ENCODE assay signal across 12 cellular contexts in the genomic region with DNA sequence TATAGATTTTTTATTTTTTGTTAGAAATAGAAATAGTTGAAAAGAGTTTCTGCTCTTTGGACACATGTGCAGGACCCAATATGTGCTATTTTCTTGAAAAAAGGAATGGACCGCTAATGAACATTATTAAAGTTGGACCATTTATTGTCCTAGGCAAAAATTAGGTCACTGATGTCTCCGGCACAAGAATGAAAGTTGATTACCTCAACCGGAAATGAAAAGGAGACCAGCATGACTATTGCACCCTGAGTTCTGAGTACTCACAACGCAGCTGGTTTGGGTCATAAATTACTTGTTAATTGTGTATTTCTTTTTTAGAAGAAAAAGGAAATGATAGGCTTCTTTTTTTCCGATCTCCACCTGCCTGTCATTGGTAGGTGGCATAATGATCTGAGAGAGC.
DNase-seq lines count a peak whose midpoint lies in the region; ATAC-seq and FAIRE-seq lines count a peak whose summit lies in the region.
"Had no signal": no experiment of that assay in that cellular context is flagged by ENCODE, and none has a peak within 500 bp of the region (broad histone marks: within the 10 kb centered on the region; RNA-seq: fewer than 3 reads in every experiment).

No MANE protein-coding gene starts in this region.

- no peaks in the 10 kb centered on the region for H3K27me3 ChIP-seq in BLaER1 treated with 17β-estradiol and CSF1 and Interleukin-3, amounts not matched to agents 10 nM and 100 nM

- ATAC-seq in HG02938 (IDR thresholded peaks at IDR 0.05; ENCODE audit: unreplicated experiment): peak; percentile 94
- ATAC-seq: activated T-helper 17 cell treated with anti-CD3 and anti-CD28 coated beads, Interleukin-2, amount 50 U/mL, for 72 hours had no signal

- peaks cover 5 to 39% (median 18%) of the 10 kb centered on the region in 10 experiments for H3K4me1 ChIP-seq in BLaER1 treated with 17β-estradiol and CSF1 and Interleukin-3, amounts not matched to agents 10 nM and 100 nM

- H3K9ac ChIP-seq in BLaER1 treated with 17β-estradiol and CSF1 and Interleukin-3, amounts not matched to agents 10 nM and 100 nM: no peak overlapping the region

- no peaks in the 10 kb centered on the region for H3K36me3 ChIP-seq in BLaER1 treated with 17β-estradiol and CSF1 and Interleukin-3, amounts not matched to agents 10 nM and 100 nM

- no peaks in the 10 kb centered on the region for H4K20me1 ChIP-seq in BLaER1 treated with 17β-estradiol and CSF1 and Interleukin-3, amounts not matched to agents 10 nM and 100 nM

- peak overlapping the region in 4 of 11 experiments; percentile 3 to 32 (median 18); a peak in 5 of 22 replicates for H3K27ac ChIP-seq in BLaER1 treated with 17β-estradiol and CSF1 and Interleukin-3, amounts not matched to agents 10 nM and 100 nM

- H3K4me2 ChIP-seq in BLaER1 treated with 17β-estradiol and CSF1 and Interleukin-3, amounts not matched to agents 10 nM and 100 nM: peak overlapping the region; percentile 16 to 80 (median 47); a peak in 19 of 22 replicates

- no peak for DNase-seq in GM19239 (ENCODE audit: insufficient read length, low spot score)
- peak; percentile 14 for DNase-seq in NCI-H1417 treated with DMSO at 0.1 percent for 48 hours (lab: John Stamatoyannopoulos, UW)
- no peak for DNase-seq in glomerular visceral epithelial cell (ENCODE audit: extremely low spot score)
- no peak for DNase-seq in H4 (ENCODE audit: low spot score)
- DNase-seq in NCI-H2196 (lab: John Stamatoyannopoulos, UW; ENCODE audit: unreplicated experiment): no peak
- no peak for DNase-seq in stimulated activated CD8-positive, alpha-beta memory T cell treated with anti-CD3 and anti-CD28 coated beads, Interleukin-4, amount 100 ng/mL, for 48 hours
- DNase-seq: GOT3, NCI-H1105 had no signal

- peaks cover 0 to 6% (median 0%) of the 10 kb centered on the region in 11 experiments; a peak in 1 of 22 replicates for H3K9me3 ChIP-seq in BLaER1 treated with 17β-estradiol and CSF1 and Interleukin-3, amounts not matched to agents 10 nM and 100 nM (replicated peaks in 1 of 11)

- no peak overlapping the region for H3K4me3 ChIP-seq in BLaER1 treated with 17β-estradiol and CSF1 and Interleukin-3, amounts not matched to agents 10 nM and 100 nM

- peak; percentile 4 for FAIRE-seq in GM19239 (lab: Jason Lieb, UNC)
- FAIRE-seq: keratinocyte had no signal
